ENCODE assay signal across 2 cellular contexts in genomic region chr3:44248152-44248551, GRCh38.
TF ChIP-seq lines count a peak whose summit lies in the region.

No MANE protein-coding gene starts in this region.

TF ChIP-seq in GM23338, 12 proteins besides CTCF, POLR2A, EP300 and RAD21 (continued from another document):
- TF ChIP-seq ZNF462 (CRISPR knock-in tag; IDR thresholded peaks at IDR 0.05): no peak
- TF ChIP-seq ETS1 (IDR thresholded peaks at IDR 0.05): no peak
- no peak for TF ChIP-seq EZH2 (IDR thresholded peaks at IDR 0.05; ENCODE audit: low read depth, unreplicated experiment)

TF ChIP-seq in SK-N-SH treated with all-trans-retinoic acid at 6 μM for 48 hours, 23 proteins besides CTCF, POLR2A, EP300 and RAD21 (continued from another document):
- TF ChIP-seq CREB5 (CRISPR knock-in tag; IDR thresholded peaks at IDR 0.05; ENCODE audit: low read depth) (no peak), BACH2 (CRISPR knock-in tag; IDR thresholded peaks at IDR 0.05; ENCODE audit: borderline replicate concordance) (no peak)
